In genomic region chr2:57906152-57906732, GRCh38 we compare ENCODE assay signal across 8 cellular contexts.
DNase-seq lines count a peak whose midpoint lies in the region; ATAC-seq and TF ChIP-seq lines count a peak whose summit lies in the region.

No MANE protein-coding gene starts in this region.

- ATAC-seq in GM21825 (IDR thresholded peaks at IDR 0.05; ENCODE audit: unreplicated experiment) (peak; percentile 76), naive B cell (ENCODE audit: low read depth in 2 of 2) (peak; percentile 48 to 64)

- POLR2A ChIA-PET in activated CD4-positive, alpha-beta T cell treated with anti-CD3 and anti-CD28 coated beads, Interleukin-2, amount 10 ng/mL, durations not matched to agents 7 days and 5 days (lab: Charles Lee) = no interaction called here

- peaks cover 5% of the 10 kb centered on the region for H3K36me3 Mint-ChIP-seq in activated CD4-positive, alpha-beta T cell treated with anti-CD3 and anti-CD28 coated beads, Interleukin-2, amount 10 ng/mL, durations not matched to agents 7 days and 5 days (ENCODE audit: low read depth)
- peaks cover 4 to 6% of the 10 kb centered on the region in 2 donors for H3K36me3 Mint-ChIP-seq in naive B cell

- TF ChIP-seq CTCF in epithelial cell of proximal tubule (conservative IDR thresholded peaks at IDR 0.05; ENCODE audit: low read depth, low read length) = peak; percentile 93

- H3K9me3 Mint-ChIP-seq in activated CD4-positive, alpha-beta T cell treated with anti-CD3 and anti-CD28 coated beads, Interleukin-2, amount 10 ng/mL, durations not matched to agents 7 days and 5 days = peaks cover 4% of the 10 kb centered on the region
- peaks cover 0 to 7% (median 3%) of the 10 kb centered on the region in 7 donors for H3K9me3 Mint-ChIP-seq in naive B cell

- peaks cover 29% of the 10 kb centered on the region for H3K4me1 Mint-ChIP-seq in activated CD4-positive, alpha-beta T cell treated with anti-CD3 and anti-CD28 coated beads, Interleukin-2, amount 10 ng/mL, durations not matched to agents 7 days and 5 days
- peaks cover 24 to 35% (median 31%) of the 10 kb centered on the region in 3 donors for H3K4me1 Mint-ChIP-seq in naive B cell

- peak; percentile 10 for DNase-seq in activated CD4-positive, alpha-beta T cell treated with anti-CD3 and anti-CD28 coated beads, Interleukin-2, amount 10 ng/mL, durations not matched to agents 7 days and 5 days
- DNase-seq in activated CD4-positive, alpha-beta T cell treated with anti-CD3 and anti-CD28 coated beads, Interleukin-2, amount 50 U/mL, for 1 hour = no peak
- DNase-seq in Jurkat, Clone E6-1 (ENCODE audit: low read depth, low spot score) = peak; percentile 14
- DNase-seq in RPMI8226 (peak; percentile 23), epithelial cell of proximal tubule (ENCODE audit: low read depth) (no peak), naive B cell (peak; percentile 24), UCSD-AML1 (lab: John Stamatoyannopoulos, UW; ENCODE audit: unreplicated experiment) (no peak)

- no peaks in the 10 kb centered on the region for H3K27me3 Mint-ChIP-seq in activated CD4-positive, alpha-beta T cell treated with anti-CD3 and anti-CD28 coated beads, Interleukin-2, amount 10 ng/mL, durations not matched to agents 7 days and 5 days
- H3K27me3 Mint-ChIP-seq in naive B cell = no peaks in the 10 kb centered on the region

- H3K4me3 ChIP-seq in Jurkat, Clone E6-1 (ENCODE audit: low read length) = no peak overlapping the region
- H3K4me3 ChIP-seq in epithelial cell of proximal tubule (ENCODE audit: low read depth, low read length) = no peak overlapping the region

- no peak overlapping the region for H3K27ac Mint-ChIP-seq in activated CD4-positive, alpha-beta T cell treated with anti-CD3 and anti-CD28 coated beads, Interleukin-2, amount 10 ng/mL, durations not matched to agents 7 days and 5 days
- peak overlapping the region in 4 of 6 donors; percentile 36 to 88 (median 62) for H3K27ac Mint-ChIP-seq in naive B cell

- no peak overlapping the region for H3K4me3 Mint-ChIP-seq in activated CD4-positive, alpha-beta T cell treated with anti-CD3 and anti-CD28 coated beads, Interleukin-2, amount 10 ng/mL, durations not matched to agents 7 days and 5 days
- H3K4me3 Mint-ChIP-seq in naive B cell = no peak overlapping the region

- CTCF ChIA-PET in activated CD4-positive, alpha-beta T cell treated with anti-CD3 and anti-CD28 coated beads, Interleukin-2, amount 10 ng/mL, durations not matched to agents 7 days and 5 days (lab: Charles Lee) = interaction anchor here (1.0 kb wide), 1 partner anchor 542 kb away, joined by 3 read pairs; no protein-coding TSS in a partner anchor

Comparison
In these comparisons a context has a peak if more than half of its experiments do, and no peak if none do; other contexts are left out.
1. DNase-seq: peak in activated CD4-positive, alpha-beta T cell treated with anti-CD3 and anti-CD28 coated beads, Interleukin-2, amount 10 ng/mL, durations not matched to agents 7 days and 5 days (single experiment), Jurkat, Clone E6-1 (single experiment), RPMI8226 (single experiment) and naive B cell (single experiment); none in activated CD4-positive, alpha-beta T cell treated with anti-CD3 and anti-CD28 coated beads, Interleukin-2, amount 50 U/mL, for 1 hour (single experiment), epithelial cell of proximal tubule (single experiment) and UCSD-AML1 (single experiment).